23 cellular contexts compared by ENCODE assay signal in the genomic region with DNA sequence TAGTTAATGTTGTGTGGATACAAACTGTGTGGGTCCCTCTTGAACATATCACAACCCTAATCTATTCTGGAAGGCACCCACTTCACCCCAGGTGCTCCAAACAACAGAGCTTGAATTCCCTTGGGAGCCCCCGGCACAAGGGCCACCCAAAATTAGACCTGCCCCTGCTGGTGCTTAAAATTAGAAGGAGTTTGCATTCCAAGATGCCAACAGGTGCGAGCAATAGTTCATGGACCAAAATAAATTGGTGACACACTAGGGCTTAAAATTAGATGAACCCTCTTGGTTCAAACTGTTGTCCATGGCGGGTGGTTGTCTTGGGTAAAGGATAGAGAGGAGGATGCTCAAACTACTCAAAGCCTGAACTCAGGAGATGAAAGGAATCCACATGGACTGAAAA.
"Had no signal": no experiment of that assay in that cellular context is flagged by ENCODE, and none has a peak within 500 bp of the region (broad histone marks: within the 10 kb centered on the region; RNA-seq: fewer than 3 reads in every experiment).

No MANE protein-coding gene starts in this region.

- H3K4me3 Mint-ChIP-seq: natural killer cell; neural crest cell; stimulated activated memory B cell treated with anti-CD40 and anti-IgM and Interleukin-4, amounts not matched to agents 10 μg/mL and 1 μg/mL and 100 μg/mL, for 72 hours; type B pancreatic cell had no signal

- H3K27ac ChIP-seq: heart right ventricle, left lung, neutrophil, pancreas, right atrium auricular region, skin epidermis, spleen, testis had no signal

- ATAC-seq: heart right ventricle; left cardiac atrium; left lung; natural killer cell; pancreas; sciatic nerve; stimulated activated memory B cell treated with anti-CD40 and anti-IgM and Interleukin-4, amounts not matched to agents 10 μg/mL and 1 μg/mL and 100 μg/mL, for 72 hours; stimulated activated naive CD8-positive, alpha-beta T cell treated with anti-CD3 and anti-CD28 coated beads, Interleukin-15, Interleukin-2, amounts not matched to agents 100 U/mL and 50 U/mL, for 24 hours had no signal

- H3K9me3 Mint-ChIP-seq: natural killer cell; neural crest cell; stimulated activated memory B cell treated with anti-CD40 and anti-IgM and Interleukin-4, amounts not matched to agents 10 μg/mL and 1 μg/mL and 100 μg/mL, for 72 hours had no signal

- H3K27me3 Mint-ChIP-seq: stimulated activated memory B cell treated with anti-CD40 and anti-IgM and Interleukin-4, amounts not matched to agents 10 μg/mL and 1 μg/mL and 100 μg/mL, for 72 hours had no signal

- DNase-seq: cerebellar nuclear complex; cortex of kidney; heart right ventricle; hippocampal formation; left cardiac atrium; left lung; mesendoderm; midbrain; natural killer cell; pancreas; spleen; stimulated activated CD4-positive, alpha-beta T cell treated with anti-CD3 and anti-CD28 coated beads, Interleukin-4, amount 100 ng/mL, for 4 hours; stimulated activated naive CD8-positive, alpha-beta T cell treated with anti-CD3 and anti-CD28 coated beads, Interleukin-15, Interleukin-2, amounts not matched to agents 100 U/mL and 50 U/mL, for 24 hours; testis; tibial artery had no signal

- H3K36me3 ChIP-seq: heart right ventricle, left lung, neutrophil, pancreas, right atrium auricular region, spleen, tibial artery had no signal

- H3K9me3 ChIP-seq: left lung, neutrophil, pancreas, testis, tibial artery had no signal

- H3K4me3 ChIP-seq: heart right ventricle, left lung, pancreas, right atrium auricular region, skin epidermis, spleen, testis, tibial artery had no signal

- H3K27ac Mint-ChIP-seq: natural killer cell; progenitor cell of endocrine pancreas; stimulated activated memory B cell treated with anti-CD40 and anti-IgM and Interleukin-4, amounts not matched to agents 10 μg/mL and 1 μg/mL and 100 μg/mL, for 72 hours; type B pancreatic cell had no signal

- H3K36me3 Mint-ChIP-seq: natural killer cell; stimulated activated memory B cell treated with anti-CD40 and anti-IgM and Interleukin-4, amounts not matched to agents 10 μg/mL and 1 μg/mL and 100 μg/mL, for 72 hours; type B pancreatic cell had no signal

- H3K27me3 ChIP-seq: left lung, neutrophil, pancreas, right atrium auricular region, testis, tibial artery had no signal

- H3K4me1 Mint-ChIP-seq: natural killer cell; neural crest cell; stimulated activated memory B cell treated with anti-CD40 and anti-IgM and Interleukin-4, amounts not matched to agents 10 μg/mL and 1 μg/mL and 100 μg/mL, for 72 hours had no signal
